Comparison of ENCODE assay signal across 1 cellular context in the genomic region with DNA sequence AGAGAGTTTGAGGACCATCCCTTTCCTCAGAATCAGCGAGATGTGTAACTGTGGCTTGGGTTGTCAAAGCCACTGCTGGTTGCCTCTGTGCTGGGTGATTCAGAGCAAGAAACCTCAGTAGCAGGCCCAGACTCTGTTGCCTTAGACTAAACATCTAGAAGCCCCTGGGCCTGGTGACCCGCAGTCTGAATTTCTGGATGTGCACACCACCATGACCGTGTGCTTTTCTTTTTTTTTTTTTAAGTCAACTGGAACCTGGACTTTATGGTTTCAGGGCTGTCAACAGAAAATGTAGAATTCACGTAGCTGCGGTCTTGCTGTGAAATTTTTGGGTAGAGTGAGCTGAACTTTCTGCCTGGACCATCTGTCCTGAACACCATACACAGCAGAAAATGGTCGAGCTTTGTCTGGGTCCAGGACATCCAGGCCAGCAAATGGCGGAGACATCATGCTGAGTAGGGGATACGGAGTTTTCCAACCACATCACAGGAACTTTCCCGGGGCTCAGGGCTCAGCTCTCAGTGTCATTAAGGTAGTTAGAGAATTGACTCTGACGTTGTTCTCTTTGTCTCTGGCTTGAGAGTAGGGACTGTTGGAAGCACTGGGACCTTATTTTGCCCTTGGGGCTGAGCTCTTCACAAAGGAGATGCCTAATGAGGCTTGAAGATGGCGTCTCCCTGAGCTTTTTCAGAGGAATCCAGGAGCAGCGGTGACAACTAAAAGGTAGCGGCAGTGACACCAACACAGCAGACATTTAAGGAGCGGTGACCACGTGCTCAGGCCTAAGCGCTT.
TF ChIP-seq lines count a peak whose summit lies in the region.

No MANE protein-coding gene starts in this region.

TF ChIP-seq in H1, 55 proteins besides CTCF, POLR2A, EP300 and RAD21 (continued from another document):
- no peak for TF ChIP-seq EGR1 (IDR thresholded peaks at IDR 0.05; ENCODE audit: borderline replicate concordance, low read depth, low read length)
- no peak for TF ChIP-seq SP4 (IDR thresholded peaks at IDR 0.05; ENCODE audit: low read length)
- TF ChIP-seq, protein P1, sequence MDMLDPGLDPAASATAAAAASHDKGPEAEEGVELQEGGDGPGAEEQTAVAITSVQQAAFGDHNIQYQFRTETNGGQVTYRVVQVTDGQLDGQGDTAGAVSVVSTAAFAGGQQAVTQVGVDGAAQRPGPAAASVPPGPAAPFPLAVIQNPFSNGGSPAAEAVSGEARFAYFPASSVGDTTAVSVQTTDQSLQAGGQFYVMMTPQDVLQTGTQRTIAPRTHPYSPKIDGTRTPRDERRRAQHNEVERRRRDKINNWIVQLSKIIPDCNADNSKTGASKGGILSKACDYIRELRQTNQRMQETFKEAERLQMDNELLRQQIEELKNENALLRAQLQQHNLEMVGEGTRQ (IDR thresholded peaks at IDR 0.05; ENCODE audit: low read length) = no peak
- TF ChIP-seq, protein P2, sequence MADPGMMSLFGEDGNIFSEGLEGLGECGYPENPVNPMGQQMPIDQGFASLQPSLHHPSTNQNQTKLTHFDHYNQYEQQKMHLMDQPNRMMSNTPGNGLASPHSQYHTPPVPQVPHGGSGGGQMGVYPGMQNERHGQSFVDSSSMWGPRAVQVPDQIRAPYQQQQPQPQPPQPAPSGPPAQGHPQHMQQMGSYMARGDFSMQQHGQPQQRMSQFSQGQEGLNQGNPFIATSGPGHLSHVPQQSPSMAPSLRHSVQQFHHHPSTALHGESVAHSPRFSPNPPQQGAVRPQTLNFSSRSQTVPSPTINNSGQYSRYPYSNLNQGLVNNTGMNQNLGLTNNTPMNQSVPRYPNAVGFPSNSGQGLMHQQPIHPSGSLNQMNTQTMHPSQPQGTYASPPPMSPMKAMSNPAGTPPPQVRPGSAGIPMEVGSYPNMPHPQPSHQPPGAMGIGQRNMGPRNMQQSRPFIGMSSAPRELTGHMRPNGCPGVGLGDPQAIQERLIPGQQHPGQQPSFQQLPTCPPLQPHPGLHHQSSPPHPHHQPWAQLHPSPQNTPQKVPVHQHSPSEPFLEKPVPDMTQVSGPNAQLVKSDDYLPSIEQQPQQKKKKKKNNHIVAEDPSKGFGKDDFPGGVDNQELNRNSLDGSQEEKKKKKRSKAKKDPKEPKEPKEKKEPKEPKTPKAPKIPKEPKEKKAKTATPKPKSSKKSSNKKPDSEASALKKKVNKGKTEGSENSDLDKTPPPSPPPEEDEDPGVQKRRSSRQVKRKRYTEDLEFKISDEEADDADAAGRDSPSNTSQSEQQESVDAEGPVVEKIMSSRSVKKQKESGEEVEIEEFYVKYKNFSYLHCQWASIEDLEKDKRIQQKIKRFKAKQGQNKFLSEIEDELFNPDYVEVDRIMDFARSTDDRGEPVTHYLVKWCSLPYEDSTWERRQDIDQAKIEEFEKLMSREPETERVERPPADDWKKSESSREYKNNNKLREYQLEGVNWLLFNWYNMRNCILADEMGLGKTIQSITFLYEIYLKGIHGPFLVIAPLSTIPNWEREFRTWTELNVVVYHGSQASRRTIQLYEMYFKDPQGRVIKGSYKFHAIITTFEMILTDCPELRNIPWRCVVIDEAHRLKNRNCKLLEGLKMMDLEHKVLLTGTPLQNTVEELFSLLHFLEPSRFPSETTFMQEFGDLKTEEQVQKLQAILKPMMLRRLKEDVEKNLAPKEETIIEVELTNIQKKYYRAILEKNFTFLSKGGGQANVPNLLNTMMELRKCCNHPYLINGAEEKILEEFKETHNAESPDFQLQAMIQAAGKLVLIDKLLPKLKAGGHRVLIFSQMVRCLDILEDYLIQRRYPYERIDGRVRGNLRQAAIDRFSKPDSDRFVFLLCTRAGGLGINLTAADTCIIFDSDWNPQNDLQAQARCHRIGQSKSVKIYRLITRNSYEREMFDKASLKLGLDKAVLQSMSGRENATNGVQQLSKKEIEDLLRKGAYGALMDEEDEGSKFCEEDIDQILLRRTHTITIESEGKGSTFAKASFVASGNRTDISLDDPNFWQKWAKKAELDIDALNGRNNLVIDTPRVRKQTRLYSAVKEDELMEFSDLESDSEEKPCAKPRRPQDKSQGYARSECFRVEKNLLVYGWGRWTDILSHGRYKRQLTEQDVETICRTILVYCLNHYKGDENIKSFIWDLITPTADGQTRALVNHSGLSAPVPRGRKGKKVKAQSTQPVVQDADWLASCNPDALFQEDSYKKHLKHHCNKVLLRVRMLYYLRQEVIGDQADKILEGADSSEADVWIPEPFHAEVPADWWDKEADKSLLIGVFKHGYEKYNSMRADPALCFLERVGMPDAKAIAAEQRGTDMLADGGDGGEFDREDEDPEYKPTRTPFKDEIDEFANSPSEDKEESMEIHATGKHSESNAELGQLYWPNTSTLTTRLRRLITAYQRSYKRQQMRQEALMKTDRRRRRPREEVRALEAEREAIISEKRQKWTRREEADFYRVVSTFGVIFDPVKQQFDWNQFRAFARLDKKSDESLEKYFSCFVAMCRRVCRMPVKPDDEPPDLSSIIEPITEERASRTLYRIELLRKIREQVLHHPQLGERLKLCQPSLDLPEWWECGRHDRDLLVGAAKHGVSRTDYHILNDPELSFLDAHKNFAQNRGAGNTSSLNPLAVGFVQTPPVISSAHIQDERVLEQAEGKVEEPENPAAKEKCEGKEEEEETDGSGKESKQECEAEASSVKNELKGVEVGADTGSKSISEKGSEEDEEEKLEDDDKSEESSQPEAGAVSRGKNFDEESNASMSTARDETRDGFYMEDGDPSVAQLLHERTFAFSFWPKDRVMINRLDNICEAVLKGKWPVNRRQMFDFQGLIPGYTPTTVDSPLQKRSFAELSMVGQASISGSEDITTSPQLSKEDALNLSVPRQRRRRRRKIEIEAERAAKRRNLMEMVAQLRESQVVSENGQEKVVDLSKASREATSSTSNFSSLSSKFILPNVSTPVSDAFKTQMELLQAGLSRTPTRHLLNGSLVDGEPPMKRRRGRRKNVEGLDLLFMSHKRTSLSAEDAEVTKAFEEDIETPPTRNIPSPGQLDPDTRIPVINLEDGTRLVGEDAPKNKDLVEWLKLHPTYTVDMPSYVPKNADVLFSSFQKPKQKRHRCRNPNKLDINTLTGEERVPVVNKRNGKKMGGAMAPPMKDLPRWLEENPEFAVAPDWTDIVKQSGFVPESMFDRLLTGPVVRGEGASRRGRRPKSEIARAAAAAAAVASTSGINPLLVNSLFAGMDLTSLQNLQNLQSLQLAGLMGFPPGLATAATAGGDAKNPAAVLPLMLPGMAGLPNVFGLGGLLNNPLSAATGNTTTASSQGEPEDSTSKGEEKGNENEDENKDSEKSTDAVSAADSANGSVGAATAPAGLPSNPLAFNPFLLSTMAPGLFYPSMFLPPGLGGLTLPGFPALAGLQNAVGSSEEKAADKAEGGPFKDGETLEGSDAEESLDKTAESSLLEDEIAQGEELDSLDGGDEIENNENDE (IDR thresholded peaks at IDR 0.05; ENCODE audit: insufficient replicate concordance, low read length) = no peak
- no peak for TF ChIP-seq SRF (IDR thresholded peaks at IDR 0.05; ENCODE audit: low read depth, low read length)
- TF ChIP-seq CREB1 (IDR thresholded peaks at IDR 0.05) = no peak
- no peak for TF ChIP-seq SUZ12 (IDR thresholded peaks at IDR 0.05; ENCODE audit: low read length)
- TF ChIP-seq BCL11A (IDR thresholded peaks at IDR 0.05; ENCODE audit: low read depth in 2 of 2, low read length in 2 of 2) = no peak
- TF ChIP-seq RNF2 (IDR thresholded peaks at IDR 0.05; ENCODE audit: borderline replicate concordance, low read depth, low read length, missing control alignments, poor library complexity, severe bottlenecking) = no peak
- no peak for TF ChIP-seq SP2 (IDR thresholded peaks at IDR 0.05; ENCODE audit: low read length)
- no peak for TF ChIP-seq SP1 (IDR thresholded peaks at IDR 0.05; ENCODE audit: low read depth, low read length)
- TF ChIP-seq CBX8 (IDR thresholded peaks at IDR 0.05; ENCODE audit: borderline replicate concordance, low read depth, low read length) = no peak
- TF ChIP-seq NRF1 (IDR thresholded peaks at IDR 0.05; ENCODE audit: low read depth, low read length) = no peak
